ENCODE assay signal across 8 cellular contexts in genomic region chr1:147641695-147642592, GRCh38. TPM values are rescaled to one million over a fixed set of nuclear protein-coding genes. Genes with fewer than 3 reads are reported as not detected.
DNase-seq lines count a peak whose midpoint lies in the region; ATAC-seq and TF ChIP-seq lines count a peak whose summit lies in the region.

No MANE protein-coding gene starts in this region.

- no peaks in the 10 kb centered on the region for H3K79me2 ChIP-seq in mammary epithelial cell (ENCODE audit: insufficient read depth, low read length)

- H3K27ac Mint-ChIP-seq in stimulated activated naive B cell treated with anti-CD40 and anti-IgM and Interleukin-4, amounts not matched to agents 10 μg/mL and 1 μg/mL and 100 μg/mL, for 72 hours, result peak overlapping the region; percentile 33

- H3K36me3 ChIP-seq in mammary epithelial cell (ENCODE audit: insufficient read depth, low read length), result no peaks in the 10 kb centered on the region

- no peaks in the 10 kb centered on the region for H3K27me3 ChIP-seq in mammary epithelial cell (ENCODE audit: insufficient read depth, low read length)

- no peaks in the 10 kb centered on the region for H3K27me3 Mint-ChIP-seq in stimulated activated naive B cell treated with anti-CD40 and anti-IgM and Interleukin-4, amounts not matched to agents 10 μg/mL and 1 μg/mL and 100 μg/mL, for 72 hours

- DNase-seq in NCI-H2196 (lab: John Stamatoyannopoulos, UW; ENCODE audit: unreplicated experiment) (peak; percentile 58), NCI-H2196 treated with DMSO at 0.1 percent for 48 hours (lab: John Stamatoyannopoulos, UW; ENCODE audit: unreplicated experiment) (no peak), LoVo (ENCODE audit: low spot score) (peak; percentile 39), mammary epithelial cell (peak; percentile 11), left lobe of liver (ENCODE audit: low spot score) (no peak)
- DNase-seq in stimulated activated naive B cell treated with anti-CD40 and anti-IgM and Interleukin-4, amounts not matched to agents 10 μg/mL and 1 μg/mL and 100 μg/mL, for 72 hours, result peak; percentile 7

- intact Hi-C loops in mammary epithelial cell (cut with micrococcal nuclease), result loop anchor here (1.0 to 5.0 kb wide), 4 partner anchors 29 to 145 kb away; partner anchors contain the start of gene ACP6

- no TSS peak for BruUV-seq in mammary epithelial cell (replicated peaks; lab: Mats Ljungman, UMichigan)

- H3K36me3 Mint-ChIP-seq in stimulated activated naive B cell treated with anti-CD40 and anti-IgM and Interleukin-4, amounts not matched to agents 10 μg/mL and 1 μg/mL and 100 μg/mL, for 72 hours, result peaks cover 10 to 18% of the 10 kb centered on the region in 2 donors

- no peak overlapping the region for H3K9ac ChIP-seq in mammary epithelial cell (ENCODE audit: insufficient read depth, low read length)

- no peaks in the 10 kb centered on the region for H3K4me1 Mint-ChIP-seq in stimulated activated naive B cell treated with anti-CD40 and anti-IgM and Interleukin-4, amounts not matched to agents 10 μg/mL and 1 μg/mL and 100 μg/mL, for 72 hours

- TF ChIP-seq CTCF in mammary epithelial cell (conservative IDR thresholded peaks at IDR 0.05 in 1 of 2, IDR thresholded peaks at IDR 0.05 in 1 of 2; ENCODE audit: extremely low read depth in 1 of 2, insufficient read depth in 1 of 2, low read depth in 1 of 2, low read length in 2 of 2), result peak; percentile 79 to 87

- no peak overlapping the region for H3K4me3 Mint-ChIP-seq in stimulated activated naive B cell treated with anti-CD40 and anti-IgM and Interleukin-4, amounts not matched to agents 10 μg/mL and 1 μg/mL and 100 μg/mL, for 72 hours

- CTCF ChIA-PET in mammary epithelial cell (lab: Charles Lee; ENCODE audit: low non-redundant PET), result no interaction called here

- no peaks in the 10 kb centered on the region for H4K20me1 ChIP-seq in mammary epithelial cell (ENCODE audit: insufficient read depth, low read length)

- H3K9me3 Mint-ChIP-seq in stimulated activated naive B cell treated with anti-CD40 and anti-IgM and Interleukin-4, amounts not matched to agents 10 μg/mL and 1 μg/mL and 100 μg/mL, for 72 hours, result no peaks in the 10 kb centered on the region

- H3K27ac ChIP-seq in mammary epithelial cell (ENCODE audit: insufficient read depth, low read depth, low read length), result no peak overlapping the region

- in situ Hi-C loops in mammary epithelial cell (cut with MboI; ENCODE audit: low sequenced_read_pairs in 2 of 2), result loop anchor here in 1 of 2 donors (5.0 to 25.0 kb wide), 2 partner anchors 250 to 355 kb away; no protein-coding TSS in a partner anchor

- H3K4me3 ChIP-seq in mammary epithelial cell (replicated peaks in 1 of 3; ENCODE audit: insufficient read depth in 1 of 3, low read depth in 2 of 3, low read length in 3 of 3), result no peak overlapping the region

- peak; percentile 76 for ATAC-seq in SK-N-SH treated with all-trans-retinoic acid at 6 μM for 48 hours
- peak; percentile 83 for ATAC-seq in left lobe of liver
- peak in 1 of 2 donors; percentile 49 for ATAC-seq in stimulated activated naive B cell treated with anti-CD40 and anti-IgM and Interleukin-4, amounts not matched to agents 10 μg/mL and 1 μg/mL and 100 μg/mL, for 72 hours (replicated peaks)
- ATAC-seq in GM18867 (IDR thresholded peaks at IDR 0.05; ENCODE audit: unreplicated experiment), result no peak

- H3K4me2 ChIP-seq in mammary epithelial cell (ENCODE audit: insufficient read depth, low read depth, low read length), result no peak overlapping the region

- no peak overlapping the region for H2AFZ ChIP-seq in mammary epithelial cell (ENCODE audit: low read depth, low read length)

- no peaks in the 10 kb centered on the region for H3K4me1 ChIP-seq in mammary epithelial cell (ENCODE audit: insufficient read depth, low read length)

- no peaks in the 10 kb centered on the region for H3K9me3 ChIP-seq in mammary epithelial cell (replicated peaks; ENCODE audit: insufficient read depth, low read length)

- dilution Hi-C loops in mammary epithelial cell (cut with HindIII; ENCODE audit: low sequenced_read_pairs), result loop anchor here (25.0 kb wide), 1 partner anchor 130 kb away; no protein-coding TSS in a partner anchor

- 70% methylated on average over 16 of the region's 17 CpGs for WGBS in mammary epithelial cell (ENCODE audit: low coverage, missing lambda C conversion rate)

TF ChIP-seq in SK-N-SH treated with all-trans-retinoic acid at 6 μM for 48 hours, 23 proteins besides CTCF, POLR2A, EP300 and RAD21 (continues in another document):
- TF ChIP-seq ISL1 (CRISPR knock-in tag; IDR thresholded peaks at IDR 0.05) (no peak), TOX (CRISPR knock-in tag; IDR thresholded peaks at IDR 0.05; ENCODE audit: borderline replicate concordance) (no peak), CREB5 (CRISPR knock-in tag; IDR thresholded peaks at IDR 0.05; ENCODE audit: low read depth) (no peak), PATZ1 (CRISPR knock-in tag; IDR thresholded peaks at IDR 0.05; ENCODE audit: borderline replicate concordance) (no peak), SNAI2 (CRISPR knock-in tag; IDR thresholded peaks at IDR 0.05) (no peak), POU6F1 (CRISPR knock-in tag; IDR thresholded peaks at IDR 0.05; ENCODE audit: borderline replicate concordance, low read depth) (no peak), ZC3H10 (CRISPR knock-in tag; IDR thresholded peaks at IDR 0.05) (no peak), ZFP30 (CRISPR knock-in tag; IDR thresholded peaks at IDR 0.05) (no peak), ARNTL (CRISPR knock-in tag; IDR thresholded peaks at IDR 0.05; ENCODE audit: borderline replicate concordance, low read depth) (no peak), ZNF565 (CRISPR knock-in tag; conservative IDR thresholded peaks at IDR 0.05; ENCODE audit: low read depth) (no peak), CSDC2 (CRISPR knock-in tag; IDR thresholded peaks at IDR 0.05) (no peak), RARB (CRISPR knock-in tag; IDR thresholded peaks at IDR 0.05) (no peak), OSR1 (CRISPR knock-in tag; IDR thresholded peaks at IDR 0.05) (no peak)

RNA-seq across cellular contexts. Expression of gene ACP6, which starts 28.4 kb away (rescaled TPM):
- total RNA-seq in mammary epithelial cell, result 10 to 100 TPM in 1 of 2 donors, 1 to 10 TPM in 1; 7.2 to 10.4 TPM
- 4.6 TPM for polyA plus RNA-seq in mammary epithelial cell
- 13.1 TPM for polyA minus RNA-seq in mammary epithelial cell
- 17.2 TPM for total RNA-seq in left lobe of liver

Comparison
In these comparisons a context has a peak if more than half of its experiments do, and no peak if none do; other contexts are left out.
1. DNase-seq: peak in NCI-H2196 (single experiment), LoVo (single experiment), mammary epithelial cell (single experiment) and stimulated activated naive B cell treated with anti-CD40 and anti-IgM and Interleukin-4, amounts not matched to agents 10 μg/mL and 1 μg/mL and 100 μg/mL, for 72 hours (single experiment); none in NCI-H2196 treated with DMSO at 0.1 percent for 48 hours (single experiment) and left lobe of liver (single experiment).